1 cellular context compared by ENCODE assay signal in genomic region chr2:111838992-111839391, GRCh38. TPM values are rescaled to one million over a fixed set of nuclear protein-coding genes. Genes with fewer than 3 reads are reported as not detected.
"Had no signal": no experiment of that assay in that cellular context is flagged by ENCODE, and none has a peak within 500 bp of the region (broad histone marks: within the 10 kb centered on the region; RNA-seq: fewer than 3 reads in every experiment).

No MANE protein-coding gene starts in this region.

RNA-seq across cellular contexts. Expression of gene MERTK, which starts 59.4 kb away (rescaled TPM):
- polyA plus RNA-seq: naive thymus-derived CD8-positive, alpha-beta T cell had no signal
